Comparison of ENCODE assay signal across 14 cellular contexts in the genomic region with DNA sequence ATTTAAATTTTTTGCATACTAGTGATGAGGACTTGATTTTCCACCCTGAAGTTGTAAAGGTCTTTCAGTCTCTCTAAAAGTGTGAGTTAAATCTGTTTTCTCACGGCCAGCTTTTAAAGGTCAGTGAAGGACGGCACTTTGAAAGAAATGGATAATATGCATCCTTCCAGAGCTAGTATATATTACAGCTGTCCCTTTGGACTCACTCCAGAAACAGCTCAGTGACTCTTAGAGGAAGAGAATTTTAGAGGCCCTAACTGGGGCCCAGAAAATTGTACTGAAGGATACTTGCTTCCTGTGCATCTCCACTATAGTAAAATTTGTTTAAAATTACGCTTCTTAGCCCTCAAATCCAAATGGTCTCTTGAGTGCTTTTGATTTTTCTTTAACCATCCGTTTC. TPM values are rescaled to one million over a fixed set of nuclear protein-coding genes. Genes with fewer than 3 reads are reported as not detected.
DNase-seq lines count a peak whose midpoint lies in the region; TF ChIP-seq lines count a peak whose summit lies in the region.
"Had no signal": no experiment of that assay in that cellular context is flagged by ENCODE, and none has a peak within 500 bp of the region (broad histone marks: within the 10 kb centered on the region; RNA-seq: fewer than 3 reads in every experiment).

No MANE protein-coding gene starts in this region.

- H3K4me3 ChIP-seq in AG04450 (ENCODE audit: low read depth, low read length) (no peak overlapping the region), endodermal cell (ENCODE audit: low read length) (no peak overlapping the region), muscle layer of colon (ENCODE audit: low read depth in 1 of 2, low read length in 2 of 2) (peak overlapping the region in 1 of 2 donors; percentile 9), MM.1S (ENCODE audit: low read length) (no peak overlapping the region), trophoblast cell (ENCODE audit: low read depth, low read length) (no peak overlapping the region)
- H3K4me3 ChIP-seq: lower lobe of right lung, uterus had no signal

- CTCF ChIA-PET in AG04450 (lab: Charles Lee): no interaction called here

- H3K4me2 ChIP-seq in MM.1S (ENCODE audit: low read depth, low read length) (no peak overlapping the region), trophoblast cell (ENCODE audit: low read length) (no peak overlapping the region)

- H3K14ac ChIP-seq in trophoblast cell (ENCODE audit: low read length): no peak overlapping the region

- H3K27me3 Mint-ChIP-seq in endodermal cell (ENCODE audit: insufficient read depth): no peaks in the 10 kb centered on the region
- H3K27me3 Mint-ChIP-seq: activated naive CD8-positive, alpha-beta T cell treated with anti-CD3 and anti-CD28 coated beads for 36 hours; B cell had no signal

- no peaks in the 10 kb centered on the region for H3K27me3 ChIP-seq in AG04450 (ENCODE audit: control insufficient read depth, insufficient read depth, low read length)
- H3K27me3 ChIP-seq in endodermal cell (ENCODE audit: control insufficient read depth, insufficient read depth, low read length, poor library complexity, severe bottlenecking): no peaks in the 10 kb centered on the region
- H3K27me3 ChIP-seq in muscle layer of colon (ENCODE audit: control insufficient read depth in 1 of 2, insufficient read depth in 2 of 2, low read length in 2 of 2): no peaks in the 10 kb centered on the region
- no peaks in the 10 kb centered on the region for H3K27me3 ChIP-seq in MM.1S (replicated peaks; ENCODE audit: insufficient read depth, low read length)
- H3K27me3 ChIP-seq in trophoblast cell (ENCODE audit: insufficient read depth, low read length): no peaks in the 10 kb centered on the region
- H3K27me3 ChIP-seq: uterus had no signal

- H3K27ac ChIP-seq in AG04450 (ENCODE audit: low read depth, low read length) (no peak overlapping the region), endodermal cell (ENCODE audit: low read depth, low read length) (no peak overlapping the region), muscle layer of colon (ENCODE audit: low read depth, low read length) (peak overlapping the region; percentile 19), MM.1S (ENCODE audit: low read length) (no peak overlapping the region), trophoblast cell (ENCODE audit: low read depth, low read length) (no peak overlapping the region)
- H3K27ac ChIP-seq: lower lobe of right lung, parathyroid adenoma had no signal

- no peaks in the 10 kb centered on the region for H3K79me1 ChIP-seq in trophoblast cell (ENCODE audit: low read length)

- H3K27ac Mint-ChIP-seq in endodermal cell: peak overlapping the region; percentile 31
- H3K27ac Mint-ChIP-seq: activated naive CD8-positive, alpha-beta T cell treated with anti-CD3 and anti-CD28 coated beads for 36 hours; B cell had no signal

- H4K20me1 ChIP-seq in MM.1S (ENCODE audit: insufficient read depth, low read length): no peaks in the 10 kb centered on the region

- no peak overlapping the region for H4K12ac ChIP-seq in trophoblast cell (ENCODE audit: low read depth, low read length)

- TF ChIP-seq CTCF in AG04450 (IDR thresholded peaks at IDR 0.05; ENCODE audit: low read depth, low read length) (no peak), endodermal cell (conservative IDR thresholded peaks at IDR 0.05) (no peak), MM.1S (IDR thresholded peaks at IDR 0.05; ENCODE audit: low read length) (no peak)

- no peak overlapping the region for H4K8ac ChIP-seq in trophoblast cell (ENCODE audit: low read depth, low read length)

- H3K79me2 ChIP-seq in MM.1S (ENCODE audit: low read length): 0 out of 2 replicates have a peak, but pooled peaks cover 18% of the 10 kb centered on the region
- no peaks in the 10 kb centered on the region for H3K79me2 ChIP-seq in trophoblast cell (ENCODE audit: control insufficient read depth, insufficient read depth, low read length, poor library complexity)

- no peak overlapping the region for H2BK12ac ChIP-seq in trophoblast cell (ENCODE audit: low read length)

- no peak overlapping the region for H3K4ac ChIP-seq in trophoblast cell (ENCODE audit: low read depth, low read length)

- no peak overlapping the region for H2BK120ac ChIP-seq in trophoblast cell (ENCODE audit: insufficient read depth, low read length, poor library complexity)

- H3K36me3 ChIP-seq in endodermal cell (ENCODE audit: control insufficient read depth, insufficient read depth, low read length) (no peaks in the 10 kb centered on the region), muscle layer of colon (ENCODE audit: insufficient read depth, low read length) (no peaks in the 10 kb centered on the region), MM.1S (replicated peaks; ENCODE audit: insufficient read depth, low read length) (no peaks in the 10 kb centered on the region), trophoblast cell (ENCODE audit: control insufficient read depth in 1 of 2, insufficient read depth in 2 of 2, low read length in 2 of 2) (no peaks in the 10 kb centered on the region)
- H3K36me3 ChIP-seq: lower lobe of right lung, uterus had no signal

- no peak overlapping the region for H2AFZ ChIP-seq in MM.1S (ENCODE audit: low read length)
- H2AFZ ChIP-seq in trophoblast cell (ENCODE audit: insufficient read depth, low read length, poor library complexity): no peak overlapping the region
- H2AFZ ChIP-seq: parathyroid adenoma had no signal

- no peaks in the 10 kb centered on the region for H3F3A ChIP-seq in MM.1S (ENCODE audit: insufficient read depth, low read length)

- H2BK5ac ChIP-seq in trophoblast cell (ENCODE audit: low read depth, low read length, poor library complexity): no peak overlapping the region

- H2AK5ac ChIP-seq in trophoblast cell (ENCODE audit: low read length): no peak overlapping the region

- H3K9me2 ChIP-seq in MM.1S (replicated peaks; ENCODE audit: insufficient read depth, low read length): no peaks in the 10 kb centered on the region

- H3K9ac ChIP-seq in endodermal cell (ENCODE audit: extremely low read depth, low read length, poor library complexity, severe bottlenecking) (no peak overlapping the region), muscle layer of colon (ENCODE audit: low read length) (no peak overlapping the region), MM.1S (ENCODE audit: low read length) (no peak overlapping the region), trophoblast cell (ENCODE audit: low read length) (no peak overlapping the region)
- H3K9ac ChIP-seq: parathyroid adenoma had no signal

- DNase-seq in AG04450 (ENCODE audit: low read depth, low spot score) (peak; percentile 54), M059J (ENCODE audit: low read depth) (peak; percentile 13), endodermal cell (no peak), CD1c-positive myeloid dendritic cell (ENCODE audit: extremely low spot score) (no peak), MM.1S (no peak), trophoblast cell (no peak), NCI-H1048 (lab: John Stamatoyannopoulos, UW) (no peak)
- DNase-seq: activated naive CD8-positive, alpha-beta T cell treated with anti-CD3 and anti-CD28 coated beads for 36 hours; lower lobe of right lung; NCI-H1694; uterus had no signal

- no peak overlapping the region for H3K18ac ChIP-seq in trophoblast cell (ENCODE audit: low read length)

- H3K4me1 ChIP-seq in endodermal cell (ENCODE audit: control insufficient read depth, insufficient read depth, low read length) (no peaks in the 10 kb centered on the region), muscle layer of colon (ENCODE audit: insufficient read depth, low read length) (peaks cover 22% of the 10 kb centered on the region), MM.1S (ENCODE audit: low read length) (0 out of 2 replicates have a peak, but pooled peaks cover 5% of the 10 kb centered on the region), trophoblast cell (ENCODE audit: control insufficient read depth in 1 of 2, insufficient read depth in 2 of 2, low read length in 2 of 2) (peaks cover 0 to 4% of the 10 kb centered on the region in 2 experiments)
- H3K4me1 ChIP-seq: uterus had no signal

- POLR2A ChIA-PET in AG04450 (lab: Yijun Ruan, JAX): no interaction called here

- H4K91ac ChIP-seq in trophoblast cell (ENCODE audit: low read depth, low read length): no peak overlapping the region

- H3K9me3 Mint-ChIP-seq in endodermal cell: no peaks in the 10 kb centered on the region
- H3K9me3 Mint-ChIP-seq: activated naive CD8-positive, alpha-beta T cell treated with anti-CD3 and anti-CD28 coated beads for 36 hours had no signal

- 86 to 98% methylated on average over 4 of the region's 4 CpGs for whole genome bisulfite sequencing in endodermal cell (ENCODE audit: insufficient coverage in 1 of 2, insufficient read length in 1 of 2), 2 experiments
- WGBS in trophoblast cell (ENCODE audit: extremely low coverage, insufficient coverage, insufficient read length): no CpG with 5 or more reads among the region's 4 CpGs

- no peaks in the 10 kb centered on the region for H3K9me3 ChIP-seq in AG04450 (ENCODE audit: control insufficient read depth, insufficient read depth, low read length)
- H3K9me3 ChIP-seq in endodermal cell (ENCODE audit: control insufficient read depth, low read length): no peaks in the 10 kb centered on the region
- H3K9me3 ChIP-seq in muscle layer of colon (ENCODE audit: low read length): no peaks in the 10 kb centered on the region
- no peaks in the 10 kb centered on the region for H3K9me3 ChIP-seq in MM.1S (replicated peaks; ENCODE audit: insufficient read depth, low read length)
- no peaks in the 10 kb centered on the region for H3K9me3 ChIP-seq in trophoblast cell (ENCODE audit: insufficient read depth, low read depth, low read length)
- H3K9me3 ChIP-seq: lower lobe of right lung, uterus had no signal

- no peak overlapping the region for H3K4me3 Mint-ChIP-seq in endodermal cell
- H3K4me3 Mint-ChIP-seq: activated naive CD8-positive, alpha-beta T cell treated with anti-CD3 and anti-CD28 coated beads for 36 hours; B cell had no signal

- peaks cover 21% of the 10 kb centered on the region for H3K4me1 Mint-ChIP-seq in endodermal cell

- no peak overlapping the region for H3K23ac ChIP-seq in trophoblast cell (ENCODE audit: low read length)

- H3K36me3 Mint-ChIP-seq in endodermal cell (ENCODE audit: low read depth): peaks cover 4% of the 10 kb centered on the region

RNA-seq across cellular contexts. Expression of a gene that starts 41.6 kb away (rescaled TPM):
- 13.9 and 21.4 TPM in 2 replicates for polyA plus RNA-seq in AG04450 (2011; rRNA removed)
- 14.9 and 28.4 TPM in 2 replicates for polyA minus RNA-seq in AG04450 (2011; rRNA and poly(A)+ RNA removed)
- 21.7 and 34.1 TPM in 2 replicates for total RNA-seq in M059J (2014; rRNA removed; shearing (Covaris generic))
- 10 to 100 TPM; 21.1 to 22.2 TPM for total RNA-seq in endodermal cell
- 14.5 TPM for polyA plus RNA-seq in endodermal cell (2013, experiment 1 of 2)
- polyA plus RNA-seq in endodermal cell (2013, experiment 2 of 2): 15.3 TPM
- 9.0 and 9.2 TPM in 2 replicates for polyA plus RNA-seq in trophoblast cell (2013)

Comparison
In these comparisons a context has a peak if more than half of its experiments do, and no peak if none do; other contexts are left out.
1. DNase-seq: peak in AG04450 (single experiment) and M059J (single experiment); none in endodermal cell (single experiment), CD1c-positive myeloid dendritic cell (single experiment), MM.1S (single experiment), trophoblast cell (0 of 2) and NCI-H1048 (single experiment).